Comparison of ENCODE assay signal across 7 cellular contexts in the genomic region with DNA sequence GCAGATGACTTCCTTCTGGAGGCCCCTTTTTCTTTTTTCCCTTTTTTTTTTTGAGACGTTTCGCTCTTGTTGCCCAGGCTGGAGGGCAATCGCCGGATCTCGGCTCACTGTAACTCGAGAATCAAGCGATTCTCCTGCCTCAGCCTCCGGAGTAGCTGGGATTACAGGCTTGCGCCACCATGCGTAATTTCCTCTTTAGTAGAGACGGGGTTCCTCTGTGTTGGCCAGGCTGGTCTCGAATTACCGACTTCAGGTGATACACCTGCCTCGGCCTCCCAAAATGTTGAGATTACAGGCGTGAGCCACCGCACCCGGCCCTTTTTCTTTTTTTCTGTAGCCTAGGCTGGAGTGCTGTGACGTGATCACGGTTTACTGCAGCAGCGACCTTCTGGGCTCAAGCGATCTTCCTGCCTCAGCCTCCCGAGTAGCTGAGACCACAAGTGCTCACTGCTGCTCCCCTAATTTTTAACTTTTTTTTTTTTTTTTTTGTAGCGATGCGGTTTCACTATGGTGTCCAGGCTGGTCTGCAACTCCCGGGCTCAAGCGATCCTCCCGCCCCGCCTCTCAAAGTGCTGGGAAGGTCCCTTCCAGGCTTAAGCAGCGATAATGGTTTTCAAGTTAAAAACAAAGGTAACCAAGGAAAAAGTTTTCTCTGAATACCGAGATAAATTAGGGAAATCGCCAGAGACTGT. TPM values are rescaled to one million over a fixed set of nuclear protein-coding genes. Genes with fewer than 3 reads are reported as not detected.
DNase-seq lines count a peak whose midpoint lies in the region; TF ChIP-seq lines count a peak whose summit lies in the region.

No MANE protein-coding gene starts in this region.

- H3K9ac ChIP-seq in endocrine pancreas (ENCODE audit: control insufficient read depth, insufficient read depth, low read length) (peak overlapping the region; percentile 77), subcutaneous abdominal adipose tissue (ENCODE audit: low read length in 5 of 5) (peak overlapping the region; percentile 84 to 98 (median 98))

- H3K27ac ChIP-seq in HEK293 (ENCODE audit: extremely low read depth, low read depth, low read length) (peak overlapping the region; percentile 83), mesodermal cell (ENCODE audit: low read depth, low read length, severe bottlenecking) (peak overlapping the region; percentile 94), subcutaneous abdominal adipose tissue (ENCODE audit: low read depth, low read length) (peak overlapping the region; percentile 99)

- no peaks in the 10 kb centered on the region for H3K27me3 ChIP-seq in endocrine pancreas (ENCODE audit: control insufficient read depth, insufficient read depth, low read length)
- H3K27me3 ChIP-seq in subcutaneous abdominal adipose tissue (ENCODE audit: control insufficient read depth in 5 of 5, insufficient read depth in 4 of 5, low read length in 5 of 5), result no peaks in the 10 kb centered on the region

- peak overlapping the region; percentile 97 for H3K27ac Mint-ChIP-seq in activated CD4-positive, alpha-beta memory T cell treated with anti-CD3 and anti-CD28 coated beads for 36 hours

- H3K27me3 Mint-ChIP-seq in activated CD4-positive, alpha-beta memory T cell treated with anti-CD3 and anti-CD28 coated beads for 36 hours, result no peaks in the 10 kb centered on the region

- POLR2A ChIA-PET in HEK293 (lab: Yijun Ruan, JAX), result interaction anchor here (1.0 to 6.0 kb wide), 8 partner anchors 9 to 86 kb away, joined by 3 to 51 read pairs (median 4); a partner anchor contains a TSS
- POLR2A ChIA-PET in activated CD4-positive, alpha-beta memory T cell treated with anti-CD3 and anti-CD28 coated beads for 36 hours (lab: Charles Lee), result interaction anchor here (0.6 to 3.6 kb wide), 6 partner anchors 11 to 199 kb away, joined by 3 to 38 read pairs (median 4); a partner anchor contains a TSS

- TF ChIP-seq CTCF in GM10266 (IDR thresholded peaks at IDR 0.05; ENCODE audit: control insufficient read depth, insufficient read depth, low read depth, missing control alignments) (peak; percentile 39), HEK293 (tag by site-specific recombination; IDR thresholded peaks at IDR 0.05) (peak; percentile 63; the same call in 1 of the 2 replicates)

- H3K9me3 ChIP-seq in HEK293 (ENCODE audit: control insufficient read depth, insufficient read depth, low read depth, low read length) (no peaks in the 10 kb centered on the region), endocrine pancreas (ENCODE audit: control insufficient read depth, low read length) (no peaks in the 10 kb centered on the region), mesodermal cell (ENCODE audit: control insufficient read depth, low read length) (no peaks in the 10 kb centered on the region), subcutaneous abdominal adipose tissue (ENCODE audit: control insufficient read depth in 5 of 5, low read length in 5 of 5) (no peaks in the 10 kb centered on the region)

- whole genome bisulfite sequencing in mesodermal cell (ENCODE audit: insufficient coverage in 2 of 2), 2 experiments, result 2% methylated on average over 25 to 27 of the region's 31 CpGs

- H3K4me3 Mint-ChIP-seq in activated CD4-positive, alpha-beta memory T cell treated with anti-CD3 and anti-CD28 coated beads for 36 hours, result peak overlapping the region; percentile 95

- CTCF ChIA-PET in HEK293 (lab: Yijun Ruan, JAX), result interaction anchor here (0.7 kb wide), 1 partner anchor 19 kb away, joined by 3 read pairs; no protein-coding TSS in a partner anchor
- CTCF ChIA-PET in activated CD4-positive, alpha-beta memory T cell treated with anti-CD3 and anti-CD28 coated beads for 36 hours (lab: Charles Lee), result interaction anchor here (1.0 to 4.9 kb wide), 5 partner anchors 9 to 107 kb away, joined by 4 to 55 read pairs (median 5); a partner anchor contains a TSS

- H3K4me3 ChIP-seq in HEK293 (ENCODE audit: low read depth, low read length) (peak overlapping the region; percentile 55), endocrine pancreas (ENCODE audit: control insufficient read depth, insufficient read depth, low read length) (peak overlapping the region; percentile 70), mesodermal cell (ENCODE audit: extremely low read depth, insufficient read depth, low read length, poor library complexity, severe bottlenecking) (peak overlapping the region; percentile 100), subcutaneous abdominal adipose tissue (ENCODE audit: low read depth in 1 of 5, low read length in 5 of 5) (peak overlapping the region; percentile 67 to 98 (median 88))

- peaks cover 5 to 7% of the 10 kb centered on the region in 2 experiments; a peak in 2 of 3 replicates for H3K36me3 ChIP-seq in HEK293 (ENCODE audit: control insufficient read depth in 2 of 2, insufficient read depth in 1 of 2, low read length in 2 of 2)
- H3K36me3 ChIP-seq in endocrine pancreas (ENCODE audit: control insufficient read depth, insufficient read depth, low read length), result no peaks in the 10 kb centered on the region
- H3K36me3 ChIP-seq in mesodermal cell (ENCODE audit: control insufficient read depth, insufficient read depth, low read length), result peaks cover 26% of the 10 kb centered on the region
- no peaks in the 10 kb centered on the region for H3K36me3 ChIP-seq in subcutaneous abdominal adipose tissue (ENCODE audit: control insufficient read depth in 5 of 5, insufficient read depth in 5 of 5, low read length in 5 of 5)

- intact Hi-C loops in activated CD4-positive, alpha-beta memory T cell treated with anti-CD3 and anti-CD28 coated beads for 36 hours (cut with micrococcal nuclease), result loop anchor here (2.0 kb wide), 1 partner anchor 14 kb away; no protein-coding TSS in a partner anchor

- H3K4me1 ChIP-seq in HEK293 (ENCODE audit: control insufficient read depth, insufficient read depth, low read length), result 0 out of 2 replicates have a peak, but pooled peaks cover 2% of the 10 kb centered on the region
- no peaks in the 10 kb centered on the region for H3K4me1 ChIP-seq in endocrine pancreas (ENCODE audit: control insufficient read depth, insufficient read depth, low read length)
- H3K4me1 ChIP-seq in mesodermal cell (ENCODE audit: control insufficient read depth, insufficient read depth, low read length, poor library complexity, severe bottlenecking), result peaks cover 3% of the 10 kb centered on the region
- peaks cover 0 to 34% (median 28%) of the 10 kb centered on the region in 5 donors for H3K4me1 ChIP-seq in subcutaneous abdominal adipose tissue (ENCODE audit: control insufficient read depth in 5 of 5, insufficient read depth in 5 of 5, low read length in 5 of 5)

- no peaks in the 10 kb centered on the region for H3K9me3 Mint-ChIP-seq in activated CD4-positive, alpha-beta memory T cell treated with anti-CD3 and anti-CD28 coated beads for 36 hours

- peaks cover 7% of the 10 kb centered on the region for H3K36me3 Mint-ChIP-seq in activated CD4-positive, alpha-beta memory T cell treated with anti-CD3 and anti-CD28 coated beads for 36 hours

- H3K4me1 Mint-ChIP-seq in activated CD4-positive, alpha-beta memory T cell treated with anti-CD3 and anti-CD28 coated beads for 36 hours (ENCODE audit: low read depth), result peaks cover 23% of the 10 kb centered on the region

- no peak for DNase-seq in GM10266 (ENCODE audit: extremely low spot score)
- peak; percentile 41 for DNase-seq in NCI-H146 treated with DMSO at 0.1 percent for 48 hours (lab: John Stamatoyannopoulos, UW; ENCODE audit: unreplicated experiment)
- DNase-seq in activated CD4-positive, alpha-beta memory T cell treated with anti-CD3 and anti-CD28 coated beads for 36 hours, result peak; percentile 61

TF ChIP-seq in HEK293, 187 proteins besides CTCF, POLR2A, EP300 and RAD21 (continues in another document):
- no peak for TF ChIP-seq BCL11A (tag by site-specific recombination; IDR thresholded peaks at IDR 0.05; ENCODE audit: low read depth)
- peak; percentile 71 for TF ChIP-seq ZNF629 (tag by site-specific recombination; IDR thresholded peaks at IDR 0.05)
- no peak for TF ChIP-seq ZNF138 (tag by site-specific recombination; IDR thresholded peaks at IDR 0.05; ENCODE audit: borderline replicate concordance)
- TF ChIP-seq BCL11B (tag by site-specific recombination; IDR thresholded peaks at IDR 0.05; ENCODE audit: low read depth), result no peak
- TF ChIP-seq, protein P1, sequence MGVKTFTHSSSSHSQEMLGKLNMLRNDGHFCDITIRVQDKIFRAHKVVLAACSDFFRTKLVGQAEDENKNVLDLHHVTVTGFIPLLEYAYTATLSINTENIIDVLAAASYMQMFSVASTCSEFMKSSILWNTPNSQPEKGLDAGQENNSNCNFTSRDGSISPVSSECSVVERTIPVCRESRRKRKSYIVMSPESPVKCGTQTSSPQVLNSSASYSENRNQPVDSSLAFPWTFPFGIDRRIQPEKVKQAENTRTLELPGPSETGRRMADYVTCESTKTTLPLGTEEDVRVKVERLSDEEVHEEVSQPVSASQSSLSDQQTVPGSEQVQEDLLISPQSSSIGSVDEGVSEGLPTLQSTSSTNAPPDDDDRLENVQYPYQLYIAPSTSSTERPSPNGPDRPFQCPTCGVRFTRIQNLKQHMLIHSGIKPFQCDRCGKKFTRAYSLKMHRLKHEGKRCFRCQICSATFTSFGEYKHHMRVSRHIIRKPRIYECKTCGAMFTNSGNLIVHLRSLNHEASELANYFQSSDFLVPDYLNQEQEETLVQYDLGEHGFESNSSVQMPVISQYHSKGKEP (tag by site-specific recombination; IDR thresholded peaks at IDR 0.05), result no peak
- TF ChIP-seq ZNF776 (tag by site-specific recombination; IDR thresholded peaks at IDR 0.05; ENCODE audit: borderline replicate concordance), result no peak
- TF ChIP-seq ZNF211 (tag by site-specific recombination; IDR thresholded peaks at IDR 0.05; ENCODE audit: low read depth), result no peak
- peak; percentile 20; the same call in 1 of the 2 replicates for TF ChIP-seq ZNF660 (tag by site-specific recombination; IDR thresholded peaks at IDR 0.05)
- peak; percentile 15; the same call in 1 of the 2 replicates for TF ChIP-seq ZEB2 (tag by site-specific recombination; IDR thresholded peaks at IDR 0.05)
- TF ChIP-seq ZBTB20 (tag by site-specific recombination; IDR thresholded peaks at IDR 0.05), result peak; percentile 98

RNA-seq across cellular contexts. Expression of a gene that starts 1.0 kb away (rescaled TPM):
- 100 to 1,000 TPM; 191 to 192 TPM for total RNA-seq in activated CD4-positive, alpha-beta memory T cell treated with anti-CD3 and anti-CD28 coated beads for 36 hours
- 274 TPM for polyA plus RNA-seq in mesodermal cell (2013, experiment 1 of 2)
- 263 TPM for polyA plus RNA-seq in mesodermal cell (2013, experiment 2 of 2)

RNA-seq across cellular contexts. Expression of a gene that starts 10.4 kb away (rescaled TPM):
- 1 to 10 TPM; 6.8 to 7.3 TPM for total RNA-seq in activated CD4-positive, alpha-beta memory T cell treated with anti-CD3 and anti-CD28 coated beads for 36 hours
- polyA plus RNA-seq in mesodermal cell (2013, experiment 1 of 2), result 16.6 TPM
- polyA plus RNA-seq in mesodermal cell (2013, experiment 2 of 2), result 19.4 TPM

RNA-seq across cellular contexts. Expression of a gene that starts 48.6 kb away (rescaled TPM):
- total RNA-seq in activated CD4-positive, alpha-beta memory T cell treated with anti-CD3 and anti-CD28 coated beads for 36 hours, result 10 to 100 TPM; 14.6 to 15.1 TPM
- 17.8 TPM for polyA plus RNA-seq in mesodermal cell (2013, experiment 1 of 2)
- 15.6 TPM for polyA plus RNA-seq in mesodermal cell (2013, experiment 2 of 2)
